In the genomic region with DNA sequence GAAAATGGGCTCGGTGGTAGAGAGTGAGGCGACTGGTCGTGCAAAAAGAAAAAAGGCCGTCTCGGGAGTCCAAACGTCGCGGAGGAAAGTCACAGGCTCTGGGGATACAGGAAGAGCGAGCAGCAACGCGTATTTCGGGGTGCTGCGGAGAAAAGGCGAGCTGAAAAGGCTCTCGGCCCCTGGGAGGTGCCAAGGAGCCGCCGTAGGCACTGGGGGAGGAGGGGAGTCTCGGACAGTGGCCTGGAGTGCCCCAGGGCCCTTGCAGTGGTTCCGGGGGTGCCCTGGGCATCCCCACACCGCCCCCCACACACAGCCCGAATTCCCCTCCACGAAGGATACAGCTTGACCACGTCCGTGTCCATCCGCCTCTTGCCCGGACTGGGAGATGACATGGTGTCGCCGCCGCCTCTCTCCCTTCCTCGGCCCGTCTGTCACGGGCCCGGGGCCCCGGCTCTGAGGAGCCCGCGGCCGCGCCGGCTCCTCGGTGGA, we compare ENCODE assay signal across 8 cellular contexts. TPM values are rescaled to one million over a fixed set of nuclear protein-coding genes. Genes with fewer than 3 reads are reported as not detected.
A peak's percentile ranks its signal among the peaks of the same experiment; 100 is the strongest.
DNase-seq lines count a peak whose midpoint lies in the region; ATAC-seq and TF ChIP-seq lines count a peak whose summit lies in the region.

No MANE protein-coding gene starts in this region.

- H3K9me3 ChIP-seq in effector memory CD4-positive, alpha-beta T cell (ENCODE audit: control insufficient read depth, low read length), result no peaks in the 10 kb centered on the region
- H3K9me3 ChIP-seq in mesenchymal stem cell (ENCODE audit: control insufficient read depth, low read length) (no peaks in the 10 kb centered on the region), subcutaneous abdominal adipose tissue (ENCODE audit: control insufficient read depth in 5 of 5, low read length in 5 of 5) (no peaks in the 10 kb centered on the region)

- DNase-seq in COLO668 (lab: John Stamatoyannopoulos, UW; ENCODE audit: unreplicated experiment) (peak; percentile 58), mesenchymal stem cell (peak; percentile 53), middle frontal gyrus (ENCODE audit: extremely low spot score, low spot score) (no peak)
- DNase-seq in effector memory CD4-positive, alpha-beta T cell, result peak in 2 of 3 donors; percentile 1 to 11

- peak overlapping the region; percentile 97 for H3K27ac ChIP-seq in VCaP
- H3K27ac ChIP-seq in effector memory CD4-positive, alpha-beta T cell (ENCODE audit: insufficient read depth, low read length, poor library complexity, severe bottlenecking), result peak overlapping the region; percentile 92
- peak overlapping the region; percentile 95 for H3K27ac ChIP-seq in mesenchymal stem cell (ENCODE audit: low read length, poor library complexity, severe bottlenecking)
- peak overlapping the region; percentile 98 for H3K27ac ChIP-seq in subcutaneous abdominal adipose tissue (ENCODE audit: low read depth, low read length)

- ATAC-seq in GM19463 (IDR thresholded peaks at IDR 0.05; ENCODE audit: unreplicated experiment), result peak; percentile 24
- peak; percentile 12 for ATAC-seq in HG03521 (IDR thresholded peaks at IDR 0.05; ENCODE audit: unreplicated experiment)

- peak overlapping the region; percentile 18 for H2AFZ ChIP-seq in mesenchymal stem cell (ENCODE audit: low read depth, low read length)

- no peaks in the 10 kb centered on the region for H3K36me3 ChIP-seq in effector memory CD4-positive, alpha-beta T cell (ENCODE audit: control insufficient read depth, insufficient read depth, low read length)
- H3K36me3 ChIP-seq in mesenchymal stem cell (ENCODE audit: control insufficient read depth in 1 of 2, insufficient read depth in 2 of 2, low read depth in 1 of 2, low read length in 2 of 2) (peaks cover 0 to 4% of the 10 kb centered on the region in 2 experiments), subcutaneous abdominal adipose tissue (ENCODE audit: control insufficient read depth in 5 of 5, insufficient read depth in 5 of 5, low read length in 5 of 5) (no peaks in the 10 kb centered on the region)

- H3K9ac ChIP-seq in mesenchymal stem cell (ENCODE audit: low read length) (peak overlapping the region; percentile 99), subcutaneous abdominal adipose tissue (ENCODE audit: low read length in 5 of 5) (peak overlapping the region; percentile 89 to 99 (median 99))

- peak overlapping the region in 1 of 2 experiments; percentile 94 for H2BK12ac ChIP-seq in mesenchymal stem cell (ENCODE audit: low read length in 2 of 2)

- peak overlapping the region; percentile 94 for H2BK5ac ChIP-seq in mesenchymal stem cell (ENCODE audit: low read depth, low read length, poor library complexity, severe bottlenecking)

- peak overlapping the region; percentile 85 for H4K91ac ChIP-seq in mesenchymal stem cell (ENCODE audit: low read length)

- WGBS in mesenchymal stem cell, result under 1% methylated on average over 21 of the region's 40 CpGs

- peak overlapping the region; percentile 80 for H3K4me2 ChIP-seq in mesenchymal stem cell (ENCODE audit: low read length, poor library complexity, severe bottlenecking)

- H3K23ac ChIP-seq in mesenchymal stem cell (ENCODE audit: low read length in 2 of 2), result peak overlapping the region in 1 of 2 experiments; percentile 83

- H3K27me3 ChIP-seq in effector memory CD4-positive, alpha-beta T cell (replicated peaks; ENCODE audit: control insufficient read depth, insufficient read depth, low read length, poor library complexity, severe bottlenecking), result no peaks in the 10 kb centered on the region
- H3K27me3 ChIP-seq in mesenchymal stem cell (ENCODE audit: control insufficient read depth in 1 of 2, insufficient read depth in 1 of 2, low read length in 2 of 2) (no peaks in the 10 kb centered on the region), subcutaneous abdominal adipose tissue (ENCODE audit: control insufficient read depth in 5 of 5, insufficient read depth in 4 of 5, low read length in 5 of 5) (no peaks in the 10 kb centered on the region)

- H3K4me3 ChIP-seq in effector memory CD4-positive, alpha-beta T cell (ENCODE audit: insufficient read depth, low read depth, low read length, poor library complexity, severe bottlenecking), result peak overlapping the region; percentile 92
- peak overlapping the region; percentile 87 to 97 for H3K4me3 ChIP-seq in mesenchymal stem cell (ENCODE audit: insufficient read depth in 1 of 2, low read depth in 1 of 2, low read length in 2 of 2)
- peak overlapping the region; percentile 74 to 97 (median 95) for H3K4me3 ChIP-seq in subcutaneous abdominal adipose tissue (ENCODE audit: low read depth in 1 of 5, low read length in 5 of 5)

- H2AK5ac ChIP-seq in mesenchymal stem cell (ENCODE audit: low read length, severe bottlenecking), result peak overlapping the region; percentile 77

- no peaks in the 10 kb centered on the region for H3K79me1 ChIP-seq in mesenchymal stem cell (replicated peaks; ENCODE audit: low read length, poor library complexity, severe bottlenecking)

- peaks cover 12% of the 10 kb centered on the region for H3K4me1 ChIP-seq in effector memory CD4-positive, alpha-beta T cell (ENCODE audit: control insufficient read depth, insufficient read depth, low read length, poor library complexity, severe bottlenecking)
- H3K4me1 ChIP-seq in mesenchymal stem cell (ENCODE audit: control insufficient read depth, insufficient read depth, low read depth, low read length), result peaks cover 8% of the 10 kb centered on the region
- peaks cover 7 to 49% (median 42%) of the 10 kb centered on the region in 5 donors for H3K4me1 ChIP-seq in subcutaneous abdominal adipose tissue (ENCODE audit: control insufficient read depth in 5 of 5, insufficient read depth in 5 of 5, low read length in 5 of 5)

- peak overlapping the region; percentile 48 for H2BK15ac ChIP-seq in mesenchymal stem cell (ENCODE audit: low read depth, poor library complexity, severe bottlenecking)

- TF ChIP-seq CTCF in VCaP (conservative IDR thresholded peaks at IDR 0.05), result no peak

- no peak overlapping the region for H4K8ac ChIP-seq in mesenchymal stem cell (ENCODE audit: low read length)

- peak overlapping the region in 1 of 2 experiments; percentile 97 for H3K14ac ChIP-seq in mesenchymal stem cell (ENCODE audit: low read length in 2 of 2)

- H3K4ac ChIP-seq in mesenchymal stem cell (ENCODE audit: low read depth in 1 of 2, low read length in 2 of 2), result peak overlapping the region; percentile 9 to 99

- peak overlapping the region; percentile 77 to 95 for H3K18ac ChIP-seq in mesenchymal stem cell (ENCODE audit: low read depth in 1 of 2, low read length in 2 of 2)

- H2BK120ac ChIP-seq in mesenchymal stem cell (ENCODE audit: low read depth, low read length), result peak overlapping the region; percentile 90

RNA-seq across cellular contexts. Expression of a gene that starts 0.6 kb away (rescaled TPM):
- 81.2 TPM for polyA plus RNA-seq in mesenchymal stem cell (2013, experiment 1 of 2)
- 91.4 TPM for polyA plus RNA-seq in mesenchymal stem cell (2013, experiment 2 of 2)
